9 cellular contexts compared by ENCODE assay signal in genomic region chr4:26083987-26084386, GRCh38.
A peak's percentile ranks its signal among the peaks of the same experiment; 100 is the strongest.
DNase-seq lines count a peak whose midpoint lies in the region; ATAC-seq and TF ChIP-seq lines count a peak whose summit lies in the region.
"Had no signal": no experiment of that assay in that cellular context is flagged by ENCODE, and none has a peak within 500 bp of the region (broad histone marks: within the 10 kb centered on the region; RNA-seq: fewer than 3 reads in every experiment).

No MANE protein-coding gene starts in this region.

- WGBS in mammary epithelial cell (ENCODE audit: low coverage, missing lambda C conversion rate): 20% methylated on average over 4 of the region's 4 CpGs

- no peak overlapping the region for H3K4me2 ChIP-seq in mammary epithelial cell (ENCODE audit: insufficient read depth, low read depth, low read length)

- dilution Hi-C loops in mammary epithelial cell (cut with HindIII; ENCODE audit: low sequenced_read_pairs): no loop called here

- CTCF ChIA-PET in mammary epithelial cell (lab: Charles Lee; ENCODE audit: low non-redundant PET): interaction anchor here (0.6 to 0.7 kb wide), 3 partner anchors 27 to 238 kb away, joined by 5 read pairs; no protein-coding TSS in a partner anchor

- in situ Hi-C loops in mammary epithelial cell (cut with MboI; ENCODE audit: low sequenced_read_pairs in 2 of 2): loop anchor here (5.0 kb wide), 2 partner anchors 238 to 243 kb away; partner anchors contain the start of gene RBPJ (in 1 of the 2)

- no peaks in the 10 kb centered on the region for H3K9me3 ChIP-seq in mammary epithelial cell (replicated peaks; ENCODE audit: insufficient read depth, low read length)
- no peaks in the 10 kb centered on the region for H3K9me3 ChIP-seq in upper lobe of right lung
- H3K9me3 ChIP-seq: Peyer's patch had no signal

- no peaks in the 10 kb centered on the region for H3K79me2 ChIP-seq in mammary epithelial cell (ENCODE audit: insufficient read depth, low read length)

- H3K36me3 ChIP-seq in mammary epithelial cell (ENCODE audit: insufficient read depth, low read length): no peaks in the 10 kb centered on the region
- no peaks in the 10 kb centered on the region for H3K36me3 ChIP-seq in upper lobe of right lung
- H3K36me3 ChIP-seq in H7 (replicated peaks; ENCODE audit: control insufficient read depth, insufficient read depth, low read length): no peaks in the 10 kb centered on the region
- H3K36me3 ChIP-seq: Peyer's patch had no signal

- no peak for TF ChIP-seq CTCF in GM10266 (IDR thresholded peaks at IDR 0.05; ENCODE audit: control insufficient read depth, insufficient read depth, low read depth, missing control alignments)
- TF ChIP-seq CTCF in mammary epithelial cell (conservative IDR thresholded peaks at IDR 0.05 in 1 of 2, IDR thresholded peaks at IDR 0.05 in 1 of 2; ENCODE audit: extremely low read depth in 1 of 2, insufficient read depth in 1 of 2, low read depth in 1 of 2, low read length in 2 of 2): no peak
- no peak for TF ChIP-seq CTCF in upper lobe of right lung (IDR thresholded peaks at IDR 0.05)

- no peaks in the 10 kb centered on the region for H4K20me1 ChIP-seq in mammary epithelial cell (ENCODE audit: insufficient read depth, low read length)

- H3K4me3 ChIP-seq in mammary epithelial cell (replicated peaks in 1 of 3; ENCODE audit: insufficient read depth in 1 of 3, low read depth in 2 of 3, low read length in 3 of 3) (no peak overlapping the region), upper lobe of right lung (no peak overlapping the region), H7 (ENCODE audit: insufficient read depth, low read depth, low read length) (no peak overlapping the region)
- H3K4me3 ChIP-seq: Peyer's patch had no signal

- H3K4me1 ChIP-seq in mammary epithelial cell (ENCODE audit: insufficient read depth, low read length): peaks cover 17% of the 10 kb centered on the region
- H3K4me1 ChIP-seq in upper lobe of right lung: peaks cover 10% of the 10 kb centered on the region
- H3K4me1 ChIP-seq: Peyer's patch had no signal

- ATAC-seq in GM21367 (IDR thresholded peaks at IDR 0.05; ENCODE audit: unreplicated experiment) (peak; percentile 42), upper lobe of right lung (peak; percentile 40), HG03457 (IDR thresholded peaks at IDR 0.05; ENCODE audit: unreplicated experiment) (no peak)

- no TSS peak for BruUV-seq in mammary epithelial cell (replicated peaks; lab: Mats Ljungman, UMichigan)

- H3K27me3 ChIP-seq in mammary epithelial cell (ENCODE audit: insufficient read depth, low read length): peaks cover 8% of the 10 kb centered on the region
- no peaks in the 10 kb centered on the region for H3K27me3 ChIP-seq in upper lobe of right lung
- no peaks in the 10 kb centered on the region for H3K27me3 ChIP-seq in H7 (ENCODE audit: control insufficient read depth, insufficient read depth, low read length)
- H3K27me3 ChIP-seq: Peyer's patch had no signal

- no peak overlapping the region for H2AFZ ChIP-seq in mammary epithelial cell (ENCODE audit: low read depth, low read length)

- H3K27ac ChIP-seq in mammary epithelial cell (ENCODE audit: insufficient read depth, low read depth, low read length): no peak overlapping the region
- no peak overlapping the region for H3K27ac ChIP-seq in upper lobe of right lung
- H3K27ac ChIP-seq: Peyer's patch had no signal

- no peak overlapping the region for H3K9ac ChIP-seq in mammary epithelial cell (ENCODE audit: insufficient read depth, low read length)

- DNase-seq in GM10266 (ENCODE audit: extremely low spot score) (peak; percentile 28), HK-2 (ENCODE audit: unreplicated experiment) (peak; percentile 52), mammary epithelial cell (peak; percentile 80), upper lobe of right lung (no peak), H7 (no peak), NK-92 (lab: John Stamatoyannopoulos, UW; ENCODE audit: unreplicated experiment) (no peak)

- intact Hi-C loops in mammary epithelial cell (cut with micrococcal nuclease): loop anchor here (5.0 to 10.0 kb wide), 4 partner anchors 43 to 931 kb away; no protein-coding TSS in a partner anchor
- intact Hi-C loops in upper lobe of right lung (cut with DNase I): no loop called here

Comparison
In these comparisons a context has a peak if more than half of its experiments do, and no peak if none do; other contexts are left out.
1. DNase-seq: peak in GM10266 (single experiment), HK-2 (single experiment) and mammary epithelial cell (single experiment); none in upper lobe of right lung (single experiment), H7 (single experiment) and NK-92 (single experiment).